Comparison of ENCODE assay signal across 8 cellular contexts in the genomic region with DNA sequence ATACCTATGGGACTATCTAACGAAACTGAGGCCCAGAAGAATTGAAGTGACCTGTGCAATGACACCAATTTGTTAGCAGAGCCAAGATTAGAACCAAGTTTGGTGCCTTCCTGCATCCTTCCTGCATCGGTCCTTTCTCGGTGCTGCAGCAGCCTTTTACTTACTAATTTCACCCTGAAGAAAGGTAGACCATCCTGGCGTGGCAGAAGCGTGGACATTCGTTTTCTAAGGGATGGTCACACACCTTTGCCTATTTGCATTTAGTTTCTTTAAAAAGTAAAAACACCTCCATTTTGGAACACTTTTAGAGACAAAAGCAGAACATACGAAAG. TPM values are rescaled to one million over a fixed set of nuclear protein-coding genes. Genes with fewer than 3 reads are reported as not detected.
DNase-seq lines count a peak whose midpoint lies in the region; ATAC-seq and TF ChIP-seq lines count a peak whose summit lies in the region.

No MANE protein-coding gene starts in this region.

- H3K36me3 ChIP-seq in cardiac muscle cell (peaks cover 13% of the 10 kb centered on the region), neuron (ENCODE audit: insufficient read depth, low read length) (peaks cover 27% of the 10 kb centered on the region)

- H3K9me3 ChIP-seq in cardiac muscle cell (ENCODE audit: low read depth), result no peaks in the 10 kb centered on the region
- no peaks in the 10 kb centered on the region for H3K9me3 ChIP-seq in neuron (ENCODE audit: low read length)

- peaks cover 2% of the 10 kb centered on the region for H3K27me3 Mint-ChIP-seq in endothelial cell (ENCODE audit: unreplicated experiment)

- peaks cover 11% of the 10 kb centered on the region for H3K36me3 Mint-ChIP-seq in endothelial cell (ENCODE audit: low read depth, unreplicated experiment)

- H3K4me3 ChIP-seq in cardiac muscle cell, result peak overlapping the region; percentile 53
- H3K4me3 ChIP-seq in neuron (ENCODE audit: low read length), result peak overlapping the region; percentile 90

- H3K4me3 Mint-ChIP-seq in endothelial cell (ENCODE audit: unreplicated experiment), result peak overlapping the region; percentile 98

- peak in 1 of 2 donors; percentile 6 for DNase-seq in cardiac muscle cell (ENCODE audit: low read depth in 1 of 2, low spot score in 1 of 2)
- DNase-seq in Right ventricle myocardium superior, result no peak
- peak; percentile 8 for DNase-seq in RPMI7951 (ENCODE audit: low read depth)
- DNase-seq in endothelial cell (ENCODE audit: low spot score), result no peak
- DNase-seq in NOMO-1 (lab: John Stamatoyannopoulos, UW; ENCODE audit: unreplicated experiment in 2 of 2), result no peak
- no peak for DNase-seq in NCI-H2029 (lab: John Stamatoyannopoulos, UW)

- TF ChIP-seq CTCF in cardiac muscle cell (IDR thresholded peaks at IDR 0.05; ENCODE audit: low read depth, low read length) (no peak), endothelial cell (IDR thresholded peaks at IDR 0.05; ENCODE audit: unreplicated experiment) (no peak)

- H3K4me1 ChIP-seq in cardiac muscle cell (ENCODE audit: low read depth) (peaks cover 24% of the 10 kb centered on the region), neuron (ENCODE audit: insufficient read depth, low read length) (peaks cover 20% of the 10 kb centered on the region)

- ATAC-seq in Right ventricle myocardium superior (ENCODE audit: poor library complexity) (no peak), HG02973 (IDR thresholded peaks at IDR 0.05; ENCODE audit: unreplicated experiment) (no peak)

- peak overlapping the region; percentile 99 for H3K27ac Mint-ChIP-seq in endothelial cell (ENCODE audit: unreplicated experiment)

- intact Hi-C loops in Right ventricle myocardium superior (cut with DNase I), result no loop called here

- no peaks in the 10 kb centered on the region for H3K9me3 Mint-ChIP-seq in endothelial cell (ENCODE audit: unreplicated experiment)

- H3K4me1 Mint-ChIP-seq in endothelial cell (ENCODE audit: unreplicated experiment), result peaks cover 21% of the 10 kb centered on the region

- peak overlapping the region; percentile 57 for H2AFZ ChIP-seq in neuron (ENCODE audit: low read depth, low read length)

- H3K27me3 ChIP-seq in cardiac muscle cell, result no peaks in the 10 kb centered on the region
- no peaks in the 10 kb centered on the region for H3K27me3 ChIP-seq in neuron (ENCODE audit: insufficient read depth, low read length)

- H3K27ac ChIP-seq in cardiac muscle cell, result peak overlapping the region; percentile 96

RNA-seq across cellular contexts. Expression of a gene that starts 0.7 kb away (rescaled TPM):
- 48.2 and 94.2 TPM in 2 replicates for total RNA-seq in cardiac muscle cell
- 81.8 and 84.5 TPM in 2 replicates for polyA plus RNA-seq in cardiac muscle cell
- total RNA-seq in Right ventricle myocardium superior, result 19.5 TPM
- total RNA-seq in RPMI7951 (2014; rRNA removed; shearing (Covaris generic)), result 123 and 125 TPM in 2 replicates
- total RNA-seq in endothelial cell (ENCODE audit: unreplicated experiment), result 39.7 TPM

RNA-seq across cellular contexts. Expression of a gene that starts 41.3 kb away (rescaled TPM):
- total RNA-seq in cardiac muscle cell (0.80 TPM in 1 of 2 replicates, not detected in the other), Right ventricle myocardium superior (0.81 TPM), endothelial cell (ENCODE audit: unreplicated experiment) (2.8 TPM)
- polyA plus RNA-seq in cardiac muscle cell, result not detected in 2 replicates
- total RNA-seq in RPMI7951 (2014; rRNA removed; shearing (Covaris generic)), result 2.3 and 4.6 TPM in 2 replicates
